ENCODE assay signal across 18 cellular contexts in genomic region chr2:6771539-6772365, GRCh38.
DNase-seq lines count a peak whose midpoint lies in the region; ATAC-seq and TF ChIP-seq lines count a peak whose summit lies in the region.
"Had no signal": no experiment of that assay in that cellular context is flagged by ENCODE, and none has a peak within 500 bp of the region (broad histone marks: within the 10 kb centered on the region; RNA-seq: fewer than 3 reads in every experiment).

No MANE protein-coding gene starts in this region.

- H3K36me3 ChIP-seq in BE2C (no peaks in the 10 kb centered on the region), HUES64 (ENCODE audit: insufficient read depth, low read length) (no peaks in the 10 kb centered on the region), WERI-Rb-1 (no peaks in the 10 kb centered on the region), mesodermal cell (ENCODE audit: control insufficient read depth, insufficient read depth, low read length) (no peaks in the 10 kb centered on the region), mammary epithelial cell (ENCODE audit: insufficient read depth, low read length) (no peaks in the 10 kb centered on the region), stomach (no peaks in the 10 kb centered on the region)
- H3K36me3 ChIP-seq: heart right ventricle, tibial nerve had no signal

- H4K20me1 ChIP-seq in mammary epithelial cell (ENCODE audit: insufficient read depth, low read length): no peaks in the 10 kb centered on the region

- H3K4me3 Mint-ChIP-seq in endothelial cell (ENCODE audit: unreplicated experiment): no peak overlapping the region
- H3K4me3 Mint-ChIP-seq: effector memory CD8-positive, alpha-beta T cell; natural killer cell treated with Interleukin-12 subunit alpha and Interleukin-12 subunit beta and Interleukin-15 and Interleukin-18, amount 100 ng/mL, for 72 hours; stimulated activated naive B cell treated with anti-CD40 and anti-IgM and Interleukin-4, amounts not matched to agents 10 μg/mL and 1 μg/mL and 100 μg/mL, for 72 hours had no signal

- H3K4me1 ChIP-seq in BE2C (peaks cover 18% of the 10 kb centered on the region), HUES64 (ENCODE audit: insufficient read depth, low read length) (peaks cover 16% of the 10 kb centered on the region), mesodermal cell (ENCODE audit: control insufficient read depth, insufficient read depth, low read length, poor library complexity, severe bottlenecking) (no peaks in the 10 kb centered on the region), mammary epithelial cell (ENCODE audit: insufficient read depth, low read length) (no peaks in the 10 kb centered on the region), stomach (peaks cover 6 to 13% (median 9%) of the 10 kb centered on the region in 4 donors)
- H3K4me1 ChIP-seq: A549 had no signal

- TF ChIP-seq EP300 in stomach (IDR thresholded peaks at IDR 0.05): no peak

- TF ChIP-seq CTCF in BE2C (IDR thresholded peaks at IDR 0.05; ENCODE audit: low read depth, low read length): no peak
- peak; percentile 76 for TF ChIP-seq CTCF in WERI-Rb-1 (IDR thresholded peaks at IDR 0.05; ENCODE audit: low read depth, low read length)
- TF ChIP-seq CTCF in mammary epithelial cell (conservative IDR thresholded peaks at IDR 0.05 in 1 of 2, IDR thresholded peaks at IDR 0.05 in 1 of 2; ENCODE audit: extremely low read depth in 1 of 2, insufficient read depth in 1 of 2, low read depth in 1 of 2, low read length in 2 of 2): no peak
- TF ChIP-seq CTCF in stomach (IDR thresholded peaks at IDR 0.05): no peak
- no peak for TF ChIP-seq CTCF in endothelial cell (IDR thresholded peaks at IDR 0.05; ENCODE audit: unreplicated experiment)

- intact Hi-C loops in mammary epithelial cell (cut with micrococcal nuclease) (loop anchor here (10.0 kb wide), 1 partner anchor 417 kb away; no protein-coding TSS in a partner anchor), stomach (cut with DNase I; ENCODE audit: low total_unique reads) (loop anchor here (10.0 kb wide), 1 partner anchor 417 kb away; no protein-coding TSS in a partner anchor)

- 84% methylated on average over 16 of the region's 16 CpGs for WGBS in HUES64
- WGBS in mesodermal cell (ENCODE audit: insufficient coverage in 2 of 2), 2 experiments: 89 to 90% methylated on average over 9 to 10 of the region's 16 CpGs
- WGBS in mammary epithelial cell (ENCODE audit: low coverage, missing lambda C conversion rate): 64% methylated on average over 12 of the region's 16 CpGs
- WGBS in stomach, 5 donors: 60 to 68% (median 66%) methylated on average over 16 of the region's 16 CpGs

- H3K4me2 ChIP-seq in mammary epithelial cell (ENCODE audit: insufficient read depth, low read depth, low read length): no peak overlapping the region
- H3K4me2 ChIP-seq: A549 had no signal

- peak overlapping the region; percentile 58; the same call in 1 of the 2 replicates for H3K4me3 ChIP-seq in BE2C (ENCODE audit: low read depth, low read length)
- no peak overlapping the region for H3K4me3 ChIP-seq in HUES64 (ENCODE audit: low read length)
- peak overlapping the region; percentile 61 for H3K4me3 ChIP-seq in WERI-Rb-1 (ENCODE audit: low read depth, low read length)
- no peak overlapping the region for H3K4me3 ChIP-seq in mesodermal cell (ENCODE audit: extremely low read depth, insufficient read depth, low read length, poor library complexity, severe bottlenecking)
- H3K4me3 ChIP-seq in mammary epithelial cell (replicated peaks in 1 of 3; ENCODE audit: insufficient read depth in 1 of 3, low read depth in 2 of 3, low read length in 3 of 3): no peak overlapping the region
- no peak overlapping the region for H3K4me3 ChIP-seq in stomach
- H3K4me3 ChIP-seq: A549, tibial nerve had no signal

- peaks cover 1% of the 10 kb centered on the region for H3K27me3 Mint-ChIP-seq in endothelial cell (ENCODE audit: unreplicated experiment)

- H3K9ac ChIP-seq in HUES64 (ENCODE audit: low read depth, low read length) (no peak overlapping the region), mammary epithelial cell (ENCODE audit: insufficient read depth, low read length) (no peak overlapping the region)

- H3K36me3 Mint-ChIP-seq in endothelial cell (ENCODE audit: low read depth, unreplicated experiment): no peaks in the 10 kb centered on the region
- H3K36me3 Mint-ChIP-seq: natural killer cell treated with Interleukin-12 subunit alpha and Interleukin-12 subunit beta and Interleukin-15 and Interleukin-18, amount 100 ng/mL, for 72 hours; stimulated activated naive B cell treated with anti-CD40 and anti-IgM and Interleukin-4, amounts not matched to agents 10 μg/mL and 1 μg/mL and 100 μg/mL, for 72 hours had no signal

- dilution Hi-C loops in mammary epithelial cell (cut with HindIII; ENCODE audit: low sequenced_read_pairs): no loop called here

- ATAC-seq in HG02981 (IDR thresholded peaks at IDR 0.05; ENCODE audit: unreplicated experiment): no peak
- ATAC-seq: effector memory CD8-positive, alpha-beta T cell; natural killer cell treated with Interleukin-12 subunit alpha and Interleukin-12 subunit beta and Interleukin-15 and Interleukin-18, amount 100 ng/mL, for 72 hours; stimulated activated naive B cell treated with anti-CD40 and anti-IgM and Interleukin-4, amounts not matched to agents 10 μg/mL and 1 μg/mL and 100 μg/mL, for 72 hours had no signal

- in situ Hi-C loops in mammary epithelial cell (cut with MboI; ENCODE audit: low sequenced_read_pairs in 2 of 2): no loop called here

- H3K9me3 ChIP-seq in BE2C: no peaks in the 10 kb centered on the region
- peaks cover 2% of the 10 kb centered on the region; the same call in 1 of the 2 replicates for H3K9me3 ChIP-seq in HUES64 (ENCODE audit: insufficient read depth, low read depth, low read length)
- H3K9me3 ChIP-seq in WERI-Rb-1 (ENCODE audit: severe bottlenecking): no peaks in the 10 kb centered on the region
- H3K9me3 ChIP-seq in mesodermal cell (ENCODE audit: control insufficient read depth, low read length): peaks cover 2% of the 10 kb centered on the region
- peaks cover 16% of the 10 kb centered on the region for H3K9me3 ChIP-seq in mammary epithelial cell (replicated peaks; ENCODE audit: insufficient read depth, low read length)
- H3K9me3 ChIP-seq in stomach: no peaks in the 10 kb centered on the region
- H3K9me3 ChIP-seq: A549, heart right ventricle, tibial nerve had no signal

- no peaks in the 10 kb centered on the region for H3K79me2 ChIP-seq in mammary epithelial cell (ENCODE audit: insufficient read depth, low read length)

- TF ChIP-seq POLR2A in stomach (IDR thresholded peaks at IDR 0.05): no peak

- DNase-seq in BE2C (no peak), WERI-Rb-1 (peak; percentile 85), mammary epithelial cell (no peak), stomach (no peak), endothelial cell (ENCODE audit: low spot score) (no peak)
- DNase-seq: activated CD4-positive, alpha-beta T cell treated with anti-CD3 and anti-CD28 coated beads, Interleukin-2, amount 50 U/mL, for 1 hour; effector memory CD8-positive, alpha-beta T cell; HCEC 1CT; heart right ventricle; NCI-H2029 treated with DMSO at 0.1 percent for 48 hours; NCI-H526 treated with DMSO at 0.1 percent for 48 hours; stimulated activated naive B cell treated with anti-CD40 and anti-IgM and Interleukin-4, amounts not matched to agents 10 μg/mL and 1 μg/mL and 100 μg/mL, for 72 hours had no signal

- no TSS peak for BruUV-seq in mammary epithelial cell (replicated peaks; lab: Mats Ljungman, UMichigan)

- no peak overlapping the region for H3K27ac Mint-ChIP-seq in endothelial cell (ENCODE audit: unreplicated experiment)
- H3K27ac Mint-ChIP-seq: effector memory CD8-positive, alpha-beta T cell; natural killer cell treated with Interleukin-12 subunit alpha and Interleukin-12 subunit beta and Interleukin-15 and Interleukin-18, amount 100 ng/mL, for 72 hours; stimulated activated naive B cell treated with anti-CD40 and anti-IgM and Interleukin-4, amounts not matched to agents 10 μg/mL and 1 μg/mL and 100 μg/mL, for 72 hours had no signal

- H3K27ac ChIP-seq in HUES64 (ENCODE audit: low read depth, low read length): 0 out of 2 replicates have a peak overlapping the region, but pooled peaks have one; percentile 0
- peak overlapping the region; percentile 95 for H3K27ac ChIP-seq in WERI-Rb-1
- H3K27ac ChIP-seq in mesodermal cell (ENCODE audit: low read depth, low read length, severe bottlenecking): peak overlapping the region; percentile 10
- no peak overlapping the region for H3K27ac ChIP-seq in mammary epithelial cell (ENCODE audit: insufficient read depth, low read depth, low read length)
- H3K27ac ChIP-seq in stomach: no peak overlapping the region
- H3K27ac ChIP-seq: A549, heart right ventricle, tibial nerve had no signal

- CTCF ChIA-PET in mammary epithelial cell (lab: Charles Lee; ENCODE audit: low non-redundant PET): no interaction called here

- H2AFZ ChIP-seq in mammary epithelial cell (ENCODE audit: low read depth, low read length): no peak overlapping the region

- H3K27me3 ChIP-seq in BE2C: peaks cover 7% of the 10 kb centered on the region
- H3K27me3 ChIP-seq in HUES64 (ENCODE audit: insufficient read depth, low read length): no peaks in the 10 kb centered on the region
- H3K27me3 ChIP-seq in WERI-Rb-1 (ENCODE audit: insufficient read depth, low read depth, severe bottlenecking): no peaks in the 10 kb centered on the region
- no peaks in the 10 kb centered on the region for H3K27me3 ChIP-seq in mammary epithelial cell (ENCODE audit: insufficient read depth, low read length)
- H3K27me3 ChIP-seq in stomach: peaks cover 0 to 44% (median 11%) of the 10 kb centered on the region in 3 donors

- H3K9me3 Mint-ChIP-seq in endothelial cell (ENCODE audit: unreplicated experiment): peaks cover 4% of the 10 kb centered on the region
- H3K9me3 Mint-ChIP-seq: effector memory CD8-positive, alpha-beta T cell; natural killer cell treated with Interleukin-12 subunit alpha and Interleukin-12 subunit beta and Interleukin-15 and Interleukin-18, amount 100 ng/mL, for 72 hours; stimulated activated naive B cell treated with anti-CD40 and anti-IgM and Interleukin-4, amounts not matched to agents 10 μg/mL and 1 μg/mL and 100 μg/mL, for 72 hours had no signal

- H3K4me1 Mint-ChIP-seq in endothelial cell (ENCODE audit: unreplicated experiment): peaks cover 2% of the 10 kb centered on the region

Comparison
In these comparisons a context has a peak if more than half of its experiments do, and no peak if none do; other contexts are left out.
1. H3K4me3 ChIP-seq: peak in BE2C (single experiment) and WERI-Rb-1 (single experiment); none in HUES64 (single experiment), mesodermal cell (single experiment), mammary epithelial cell (0 of 3) and stomach (0 of 4).
2. H3K27ac ChIP-seq: peak in HUES64 (single experiment), WERI-Rb-1 (single experiment) and mesodermal cell (single experiment); none in mammary epithelial cell (single experiment) and stomach (0 of 5).